ENCODE assay signal across 8 cellular contexts in the genomic region with DNA sequence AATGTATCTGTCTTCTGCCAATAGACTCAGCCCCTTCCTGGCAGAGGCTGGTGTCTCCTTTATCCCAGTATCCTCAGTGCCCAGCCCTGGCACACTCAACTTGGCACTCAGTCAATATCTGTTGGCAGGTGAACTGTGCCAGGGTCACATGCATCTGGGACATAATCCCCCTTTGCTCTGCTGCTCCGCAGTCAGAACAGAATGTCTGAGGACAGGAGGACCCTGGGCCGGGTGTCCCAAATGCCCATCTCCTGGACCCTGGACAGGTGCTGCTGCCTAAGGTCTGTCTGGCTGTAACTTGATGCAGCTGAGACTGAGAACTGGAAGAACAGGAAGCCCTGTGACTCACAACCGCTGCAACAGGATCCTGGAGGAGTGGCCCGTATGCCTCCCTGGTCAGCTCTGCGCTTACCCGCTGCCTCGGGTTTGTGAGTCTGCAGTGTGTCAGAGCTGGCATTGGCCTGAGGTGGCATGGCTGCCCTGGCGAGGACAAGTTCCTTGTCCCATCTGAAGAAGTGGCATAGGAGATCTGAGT. TPM values are rescaled to one million over a fixed set of nuclear protein-coding genes. Genes with fewer than 3 reads are reported as not detected.
DNase-seq lines count a peak whose midpoint lies in the region; ATAC-seq and TF ChIP-seq lines count a peak whose summit lies in the region.

No MANE protein-coding gene starts in this region.

- peaks cover 89% of the 10 kb centered on the region for H3K4me1 Mint-ChIP-seq in activated T-helper 2 cell treated with anti-CD3 and anti-CD28 coated beads, Interferon-gamma antibody, Interleukin-2, Interleukin-4, amounts not matched to agents 10 μg/mL and 5 μg/mL and 100 μg/mL, durations not matched to agents 14 hours and 24 hours and 36 hours (ENCODE audit: low read depth)

- peak overlapping the region; percentile 47 for H3K27ac Mint-ChIP-seq in activated T-helper 2 cell treated with anti-CD3 and anti-CD28 coated beads, Interferon-gamma antibody, Interleukin-2, Interleukin-4, amounts not matched to agents 10 μg/mL and 5 μg/mL and 100 μg/mL, durations not matched to agents 14 hours and 24 hours and 36 hours

- DNase-seq in GM03348 (ENCODE audit: low spot score) (peak; percentile 87), NCI-H510A treated with DMSO at 0.1 percent for 48 hours (lab: John Stamatoyannopoulos, UW) (peak; percentile 80), Right ventricle myocardium inferior (ENCODE audit: missing footprints) (peak; percentile 89), prostate gland (ENCODE audit: low spot score) (peak; percentile 95)
- DNase-seq in activated T-helper 2 cell treated with anti-CD3 and anti-CD28 coated beads, Interferon-gamma antibody, Interleukin-2, Interleukin-4, amounts not matched to agents 10 μg/mL and 5 μg/mL and 100 μg/mL, durations not matched to agents 14 hours and 24 hours and 36 hours (ENCODE audit: low spot score) = no peak

- H3K9me3 Mint-ChIP-seq in activated T-helper 2 cell treated with anti-CD3 and anti-CD28 coated beads, Interferon-gamma antibody, Interleukin-2, Interleukin-4, amounts not matched to agents 10 μg/mL and 5 μg/mL and 100 μg/mL, durations not matched to agents 14 hours and 24 hours and 36 hours = no peaks in the 10 kb centered on the region

- intact Hi-C loops in activated T-helper 2 cell treated with anti-CD3 and anti-CD28 coated beads, Interferon-gamma antibody, Interleukin-2, Interleukin-4, amounts not matched to agents 10 μg/mL and 5 μg/mL and 100 μg/mL, durations not matched to agents 14 hours and 24 hours and 36 hours (cut with micrococcal nuclease) = loop anchor here (2.0 to 10.0 kb wide), 4 partner anchors 14 to 800 kb away; a partner anchor contains a TSS
- intact Hi-C loops in Right ventricle myocardium inferior (cut with DNase I) = no loop called here
- intact Hi-C loops in prostate gland (cut with DNase I) = no loop called here

- H3K4me3 ChIP-seq in prostate gland = no peak overlapping the region

- H3K4me3 Mint-ChIP-seq in activated T-helper 2 cell treated with anti-CD3 and anti-CD28 coated beads, Interferon-gamma antibody, Interleukin-2, Interleukin-4, amounts not matched to agents 10 μg/mL and 5 μg/mL and 100 μg/mL, durations not matched to agents 14 hours and 24 hours and 36 hours (ENCODE audit: low read depth) = peak overlapping the region; percentile 43

- no peaks in the 10 kb centered on the region for H3K27me3 Mint-ChIP-seq in activated T-helper 2 cell treated with anti-CD3 and anti-CD28 coated beads, Interferon-gamma antibody, Interleukin-2, Interleukin-4, amounts not matched to agents 10 μg/mL and 5 μg/mL and 100 μg/mL, durations not matched to agents 14 hours and 24 hours and 36 hours (ENCODE audit: low read depth)

- TF ChIP-seq CTCF in prostate gland (IDR thresholded peaks at IDR 0.05) = no peak

- WGBS in prostate gland = 9% methylated on average over 8 of the region's 8 CpGs

- peaks cover 21% of the 10 kb centered on the region for H3K4me1 ChIP-seq in prostate gland (replicated peaks)

- no peaks in the 10 kb centered on the region for H3K9me3 ChIP-seq in prostate gland

- H3K36me3 Mint-ChIP-seq in activated T-helper 2 cell treated with anti-CD3 and anti-CD28 coated beads, Interferon-gamma antibody, Interleukin-2, Interleukin-4, amounts not matched to agents 10 μg/mL and 5 μg/mL and 100 μg/mL, durations not matched to agents 14 hours and 24 hours and 36 hours (ENCODE audit: low read depth) = peaks cover 38% of the 10 kb centered on the region

- TF ChIP-seq POLR2A in prostate gland (IDR thresholded peaks at IDR 0.05) = peak; percentile 72

- peak; percentile 80 for ATAC-seq in Right ventricle myocardium inferior
- no peak for ATAC-seq in GM21619 (IDR thresholded peaks at IDR 0.05; ENCODE audit: unreplicated experiment)
- no peak for ATAC-seq in GM18868 (IDR thresholded peaks at IDR 0.05; ENCODE audit: unreplicated experiment)
- ATAC-seq in HG03432 (IDR thresholded peaks at IDR 0.05; ENCODE audit: unreplicated experiment) = no peak

- no peaks in the 10 kb centered on the region for H3K36me3 ChIP-seq in prostate gland

- H3K27me3 ChIP-seq in prostate gland (replicated peaks; ENCODE audit: insufficient read depth) = no peaks in the 10 kb centered on the region

- H3K27ac ChIP-seq in prostate gland = peak overlapping the region; percentile 87 to 89

RNA-seq across cellular contexts. Expression of a gene that starts 11.4 kb away (rescaled TPM):
- total RNA-seq in activated T-helper 2 cell treated with anti-CD3 and anti-CD28 coated beads, Interferon-gamma antibody, Interleukin-2, Interleukin-4, amounts not matched to agents 10 μg/mL and 5 μg/mL and 100 μg/mL, durations not matched to agents 14 hours and 24 hours and 36 hours = 102 TPM in 2 replicates
- total RNA-seq in Right ventricle myocardium inferior (5.4 TPM), prostate gland (100 to 1,000 TPM in 1 of 2 donors, 1 to 10 TPM in 1; 8.7 to 114 TPM)
